1 cellular context compared by ENCODE assay signal in genomic region chr4:6647582-6648230, GRCh38.
TF ChIP-seq lines count a peak whose summit lies in the region.

No MANE protein-coding gene starts in this region.

TF ChIP-seq in K562, 482 proteins besides CTCF, POLR2A, EP300 and RAD21 (continued from another document):
- TF ChIP-seq PKNOX1 (IDR thresholded peaks at IDR 0.05) (peak; percentile 56; the same call in 1 of the 2 replicates), ZBTB7A (IDR thresholded peaks at IDR 0.05; ENCODE audit: borderline replicate concordance, control insufficient read depth, low read depth, low read length) (no peak), U2AF2 (optimal IDR thresholded peaks at IDR 0.05; ENCODE audit: low read depth, low read length) (no peak), FOXM1 (IDR thresholded peaks at IDR 0.05; ENCODE audit: low read depth) (no peak), FOXM1 (CRISPR knock-in tag; IDR thresholded peaks at IDR 0.05; ENCODE audit: low read depth) (no peak), MGA (IDR thresholded peaks at IDR 0.05) (0 out of 2 replicates have a peak, but pooled peaks have one; percentile 24), TFAP4 (CRISPR knock-in tag; IDR thresholded peaks at IDR 0.05; ENCODE audit: borderline replicate concordance) (peak; percentile 38; the same call in 1 of the 2 replicates), PREB (CRISPR knock-in tag; IDR thresholded peaks at IDR 0.05) (no peak), TFE3 (CRISPR knock-in tag; IDR thresholded peaks at IDR 0.05) (peak; percentile 29), SMC3 (conservative IDR thresholded peaks at IDR 0.05; ENCODE audit: insufficient read depth, low read depth, low read length) (no peak), USF2 (CRISPR knock-in tag; IDR thresholded peaks at IDR 0.05) (peak; percentile 77), ZC3H4 (CRISPR knock-in tag; IDR thresholded peaks at IDR 0.05; ENCODE audit: borderline replicate concordance) (no peak), ARID2 (IDR thresholded peaks at IDR 0.05) (no peak), ESRRA (IDR thresholded peaks at IDR 0.05; ENCODE audit: borderline replicate concordance, low read depth) (peak; percentile 71), E2F5 (CRISPR knock-in tag; IDR thresholded peaks at IDR 0.05) (no peak), ZFP91 (CRISPR knock-in tag; IDR thresholded peaks at IDR 0.05) (no peak), FOXP4 (CRISPR knock-in tag; IDR thresholded peaks at IDR 0.05; ENCODE audit: borderline replicate concordance) (no peak), MCM2 (IDR thresholded peaks at IDR 0.05; ENCODE audit: low read depth) (no peak), TAL1 (IDR thresholded peaks at IDR 0.05) (no peak), LARP7 (IDR thresholded peaks at IDR 0.05) (no peak), HNRNPLL (IDR thresholded peaks at IDR 0.05; ENCODE audit: low read depth, low read length, poor library complexity, severe bottlenecking) (no peak), ARID1B (IDR thresholded peaks at IDR 0.05) (no peak), RAD51 (IDR thresholded peaks at IDR 0.05; ENCODE audit: borderline replicate concordance, low read depth) (peak; percentile 64), DMBX1 (CRISPR knock-in tag; IDR thresholded peaks at IDR 0.05; ENCODE audit: borderline replicate concordance) (no peak), FOXK2 (conservative IDR thresholded peaks at IDR 0.05 in 1 of 2, IDR thresholded peaks at IDR 0.05 in 1 of 2; ENCODE audit: low read depth in 2 of 2) (no peak), EP400 (IDR thresholded peaks at IDR 0.05) (no peak)
